In the genomic region with DNA sequence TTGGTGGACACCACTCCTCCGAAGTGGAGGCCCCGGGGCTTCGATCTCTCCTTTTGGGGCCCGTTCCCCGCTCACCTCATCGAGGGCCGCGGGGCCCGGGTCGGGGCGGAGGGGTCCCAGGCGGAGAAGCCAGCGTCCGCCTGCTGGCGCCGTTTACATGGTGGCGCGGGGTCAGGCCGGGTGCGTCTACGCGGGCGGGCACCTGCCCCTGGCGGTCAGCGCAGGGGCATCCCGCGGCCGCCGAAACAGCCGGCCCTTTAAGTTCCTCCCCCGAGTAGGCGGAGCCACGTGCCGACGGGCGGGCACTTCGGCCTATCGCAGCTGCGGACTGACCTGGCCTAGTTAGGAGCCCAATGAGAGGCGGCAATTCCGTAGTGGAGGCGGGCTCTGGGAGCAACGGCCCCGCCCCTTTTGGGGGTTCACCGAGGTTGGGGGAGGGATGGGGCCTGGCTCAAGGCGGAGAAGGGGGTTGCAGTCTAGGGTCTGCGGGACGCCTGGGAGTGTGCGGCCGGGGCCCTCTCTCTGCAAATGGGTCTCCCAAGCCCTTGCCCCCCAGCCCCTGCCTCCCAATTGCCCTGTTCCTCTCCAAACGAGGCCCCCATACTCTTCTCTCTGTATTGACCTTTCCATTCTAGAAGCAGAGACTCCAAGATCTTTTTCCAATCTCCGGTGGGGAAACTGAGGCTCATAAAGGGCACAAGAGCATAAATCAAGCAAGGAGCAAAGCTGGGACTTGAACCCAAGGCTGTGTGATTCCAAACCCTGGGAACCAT, we compare ENCODE assay signal across 1 cellular context.
A peak's percentile ranks its signal among the peaks of the same experiment; 100 is the strongest.
TF ChIP-seq lines count a peak whose summit lies in the region.

A gene with protein sequence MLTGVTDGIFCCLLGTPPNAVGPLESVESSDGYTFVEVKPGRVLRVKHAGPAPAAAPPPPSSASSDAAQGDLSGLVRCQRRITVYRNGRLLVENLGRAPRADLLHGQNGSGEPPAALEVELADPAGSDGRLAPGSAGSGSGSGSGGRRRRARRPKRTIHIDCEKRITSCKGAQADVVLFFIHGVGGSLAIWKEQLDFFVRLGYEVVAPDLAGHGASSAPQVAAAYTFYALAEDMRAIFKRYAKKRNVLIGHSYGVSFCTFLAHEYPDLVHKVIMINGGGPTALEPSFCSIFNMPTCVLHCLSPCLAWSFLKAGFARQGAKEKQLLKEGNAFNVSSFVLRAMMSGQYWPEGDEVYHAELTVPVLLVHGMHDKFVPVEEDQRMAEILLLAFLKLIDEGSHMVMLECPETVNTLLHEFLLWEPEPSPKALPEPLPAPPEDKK (minus strand): TSS at position 259 of the 773 bp plus-strand sequence. CDS start 1,809 bp downstream, outside the sequence.

TF ChIP-seq in K562, 482 proteins besides CTCF, POLR2A, EP300 and RAD21 (continued from another document and continues in another):
- TF ChIP-seq, protein P1, sequence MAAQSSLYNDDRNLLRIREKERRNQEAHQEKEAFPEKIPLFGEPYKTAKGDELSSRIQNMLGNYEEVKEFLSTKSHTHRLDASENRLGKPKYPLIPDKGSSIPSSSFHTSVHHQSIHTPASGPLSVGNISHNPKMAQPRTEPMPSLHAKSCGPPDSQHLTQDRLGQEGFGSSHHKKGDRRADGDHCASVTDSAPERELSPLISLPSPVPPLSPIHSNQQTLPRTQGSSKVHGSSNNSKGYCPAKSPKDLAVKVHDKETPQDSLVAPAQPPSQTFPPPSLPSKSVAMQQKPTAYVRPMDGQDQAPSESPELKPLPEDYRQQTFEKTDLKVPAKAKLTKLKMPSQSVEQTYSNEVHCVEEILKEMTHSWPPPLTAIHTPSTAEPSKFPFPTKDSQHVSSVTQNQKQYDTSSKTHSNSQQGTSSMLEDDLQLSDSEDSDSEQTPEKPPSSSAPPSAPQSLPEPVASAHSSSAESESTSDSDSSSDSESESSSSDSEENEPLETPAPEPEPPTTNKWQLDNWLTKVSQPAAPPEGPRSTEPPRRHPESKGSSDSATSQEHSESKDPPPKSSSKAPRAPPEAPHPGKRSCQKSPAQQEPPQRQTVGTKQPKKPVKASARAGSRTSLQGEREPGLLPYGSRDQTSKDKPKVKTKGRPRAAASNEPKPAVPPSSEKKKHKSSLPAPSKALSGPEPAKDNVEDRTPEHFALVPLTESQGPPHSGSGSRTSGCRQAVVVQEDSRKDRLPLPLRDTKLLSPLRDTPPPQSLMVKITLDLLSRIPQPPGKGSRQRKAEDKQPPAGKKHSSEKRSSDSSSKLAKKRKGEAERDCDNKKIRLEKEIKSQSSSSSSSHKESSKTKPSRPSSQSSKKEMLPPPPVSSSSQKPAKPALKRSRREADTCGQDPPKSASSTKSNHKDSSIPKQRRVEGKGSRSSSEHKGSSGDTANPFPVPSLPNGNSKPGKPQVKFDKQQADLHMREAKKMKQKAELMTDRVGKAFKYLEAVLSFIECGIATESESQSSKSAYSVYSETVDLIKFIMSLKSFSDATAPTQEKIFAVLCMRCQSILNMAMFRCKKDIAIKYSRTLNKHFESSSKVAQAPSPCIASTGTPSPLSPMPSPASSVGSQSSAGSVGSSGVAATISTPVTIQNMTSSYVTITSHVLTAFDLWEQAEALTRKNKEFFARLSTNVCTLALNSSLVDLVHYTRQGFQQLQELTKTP (IDR thresholded peaks at IDR 0.05; ENCODE audit: low read depth in 1 of 2, partially characterized antibody in 2 of 2), result no peak
- TF ChIP-seq, protein P2, sequence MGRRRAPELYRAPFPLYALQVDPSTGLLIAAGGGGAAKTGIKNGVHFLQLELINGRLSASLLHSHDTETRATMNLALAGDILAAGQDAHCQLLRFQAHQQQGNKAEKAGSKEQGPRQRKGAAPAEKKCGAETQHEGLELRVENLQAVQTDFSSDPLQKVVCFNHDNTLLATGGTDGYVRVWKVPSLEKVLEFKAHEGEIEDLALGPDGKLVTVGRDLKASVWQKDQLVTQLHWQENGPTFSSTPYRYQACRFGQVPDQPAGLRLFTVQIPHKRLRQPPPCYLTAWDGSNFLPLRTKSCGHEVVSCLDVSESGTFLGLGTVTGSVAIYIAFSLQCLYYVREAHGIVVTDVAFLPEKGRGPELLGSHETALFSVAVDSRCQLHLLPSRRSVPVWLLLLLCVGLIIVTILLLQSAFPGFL (CRISPR knock-in tag; IDR thresholded peaks at IDR 0.05), result no peak
- TF ChIP-seq ZBTB17 (CRISPR knock-in tag; IDR thresholded peaks at IDR 0.05), result no peak
- TF ChIP-seq, protein P3, sequence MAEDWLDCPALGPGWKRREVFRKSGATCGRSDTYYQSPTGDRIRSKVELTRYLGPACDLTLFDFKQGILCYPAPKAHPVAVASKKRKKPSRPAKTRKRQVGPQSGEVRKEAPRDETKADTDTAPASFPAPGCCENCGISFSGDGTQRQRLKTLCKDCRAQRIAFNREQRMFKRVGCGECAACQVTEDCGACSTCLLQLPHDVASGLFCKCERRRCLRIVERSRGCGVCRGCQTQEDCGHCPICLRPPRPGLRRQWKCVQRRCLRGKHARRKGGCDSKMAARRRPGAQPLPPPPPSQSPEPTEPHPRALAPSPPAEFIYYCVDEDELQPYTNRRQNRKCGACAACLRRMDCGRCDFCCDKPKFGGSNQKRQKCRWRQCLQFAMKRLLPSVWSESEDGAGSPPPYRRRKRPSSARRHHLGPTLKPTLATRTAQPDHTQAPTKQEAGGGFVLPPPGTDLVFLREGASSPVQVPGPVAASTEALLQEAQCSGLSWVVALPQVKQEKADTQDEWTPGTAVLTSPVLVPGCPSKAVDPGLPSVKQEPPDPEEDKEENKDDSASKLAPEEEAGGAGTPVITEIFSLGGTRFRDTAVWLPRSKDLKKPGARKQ (CRISPR knock-in tag; IDR thresholded peaks at IDR 0.05), result no peak
- TF ChIP-seq, protein P4, sequence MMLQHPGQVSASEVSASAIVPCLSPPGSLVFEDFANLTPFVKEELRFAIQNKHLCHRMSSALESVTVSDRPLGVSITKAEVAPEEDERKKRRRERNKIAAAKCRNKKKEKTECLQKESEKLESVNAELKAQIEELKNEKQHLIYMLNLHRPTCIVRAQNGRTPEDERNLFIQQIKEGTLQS (IDR thresholded peaks at IDR 0.05), result no peak
- TF ChIP-seq, protein P4 (CRISPR knock-in tag; conservative IDR thresholded peaks at IDR 0.05), result no peak
- TF ChIP-seq, protein P5, sequence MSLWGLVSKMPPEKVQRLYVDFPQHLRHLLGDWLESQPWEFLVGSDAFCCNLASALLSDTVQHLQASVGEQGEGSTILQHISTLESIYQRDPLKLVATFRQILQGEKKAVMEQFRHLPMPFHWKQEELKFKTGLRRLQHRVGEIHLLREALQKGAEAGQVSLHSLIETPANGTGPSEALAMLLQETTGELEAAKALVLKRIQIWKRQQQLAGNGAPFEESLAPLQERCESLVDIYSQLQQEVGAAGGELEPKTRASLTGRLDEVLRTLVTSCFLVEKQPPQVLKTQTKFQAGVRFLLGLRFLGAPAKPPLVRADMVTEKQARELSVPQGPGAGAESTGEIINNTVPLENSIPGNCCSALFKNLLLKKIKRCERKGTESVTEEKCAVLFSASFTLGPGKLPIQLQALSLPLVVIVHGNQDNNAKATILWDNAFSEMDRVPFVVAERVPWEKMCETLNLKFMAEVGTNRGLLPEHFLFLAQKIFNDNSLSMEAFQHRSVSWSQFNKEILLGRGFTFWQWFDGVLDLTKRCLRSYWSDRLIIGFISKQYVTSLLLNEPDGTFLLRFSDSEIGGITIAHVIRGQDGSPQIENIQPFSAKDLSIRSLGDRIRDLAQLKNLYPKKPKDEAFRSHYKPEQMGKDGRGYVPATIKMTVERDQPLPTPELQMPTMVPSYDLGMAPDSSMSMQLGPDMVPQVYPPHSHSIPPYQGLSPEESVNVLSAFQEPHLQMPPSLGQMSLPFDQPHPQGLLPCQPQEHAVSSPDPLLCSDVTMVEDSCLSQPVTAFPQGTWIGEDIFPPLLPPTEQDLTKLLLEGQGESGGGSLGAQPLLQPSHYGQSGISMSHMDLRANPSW (CRISPR knock-in tag; IDR thresholded peaks at IDR 0.05), result 0 out of 2 replicates have a peak, but pooled peaks have one; percentile 35
- no peak for TF ChIP-seq CHCHD3 (CRISPR knock-in tag; IDR thresholded peaks at IDR 0.05)
- TF ChIP-seq HDAC3 (IDR thresholded peaks at IDR 0.05; ENCODE audit: borderline replicate concordance, partially characterized antibody), result no peak
- peak; percentile 37 for TF ChIP-seq RBBP5 (IDR thresholded peaks at IDR 0.05; ENCODE audit: borderline replicate concordance, insufficient read depth, low read length, poor library complexity, severe bottlenecking)
- TF ChIP-seq LCOR (CRISPR knock-in tag; IDR thresholded peaks at IDR 0.05), result 0 out of 2 replicates have a peak, but pooled peaks have one; percentile 45
- TF ChIP-seq, protein P6, sequence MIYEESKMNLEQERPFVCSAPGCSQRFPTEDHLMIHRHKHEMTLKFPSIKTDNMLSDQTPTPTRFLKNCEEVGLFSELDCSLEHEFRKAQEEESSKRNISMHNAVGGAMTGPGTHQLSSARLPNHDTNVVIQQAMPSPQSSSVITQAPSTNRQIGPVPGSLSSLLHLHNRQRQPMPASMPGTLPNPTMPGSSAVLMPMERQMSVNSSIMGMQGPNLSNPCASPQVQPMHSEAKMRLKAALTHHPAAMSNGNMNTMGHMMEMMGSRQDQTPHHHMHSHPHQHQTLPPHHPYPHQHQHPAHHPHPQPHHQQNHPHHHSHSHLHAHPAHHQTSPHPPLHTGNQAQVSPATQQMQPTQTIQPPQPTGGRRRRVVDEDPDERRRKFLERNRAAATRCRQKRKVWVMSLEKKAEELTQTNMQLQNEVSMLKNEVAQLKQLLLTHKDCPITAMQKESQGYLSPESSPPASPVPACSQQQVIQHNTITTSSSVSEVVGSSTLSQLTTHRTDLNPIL (CRISPR knock-in tag; IDR thresholded peaks at IDR 0.05), result no peak
- no peak for TF ChIP-seq POLR3A (IDR thresholded peaks at IDR 0.05; ENCODE audit: borderline replicate concordance, extremely low read depth, insufficient read depth, insufficient read length)
- peak; percentile 33; the same call in 1 of the 2 replicates for TF ChIP-seq JUND (IDR thresholded peaks at IDR 0.05; ENCODE audit: borderline replicate concordance, low read depth, low read length)
- no peak for TF ChIP-seq JUND (tag; IDR thresholded peaks at IDR 0.05; ENCODE audit: borderline replicate concordance, low read depth, low read length)
- no peak for TF ChIP-seq BMI1 (IDR thresholded peaks at IDR 0.05; ENCODE audit: low read length)
- TF ChIP-seq GABPB1 (CRISPR knock-in tag; IDR thresholded peaks at IDR 0.05), result peak; percentile 81
- TF ChIP-seq TAF1 (IDR thresholded peaks at IDR 0.05; ENCODE audit: control insufficient read depth, extremely low read depth, insufficient read depth, low read length, severe bottlenecking), result no peak
- TF ChIP-seq, protein P7, sequence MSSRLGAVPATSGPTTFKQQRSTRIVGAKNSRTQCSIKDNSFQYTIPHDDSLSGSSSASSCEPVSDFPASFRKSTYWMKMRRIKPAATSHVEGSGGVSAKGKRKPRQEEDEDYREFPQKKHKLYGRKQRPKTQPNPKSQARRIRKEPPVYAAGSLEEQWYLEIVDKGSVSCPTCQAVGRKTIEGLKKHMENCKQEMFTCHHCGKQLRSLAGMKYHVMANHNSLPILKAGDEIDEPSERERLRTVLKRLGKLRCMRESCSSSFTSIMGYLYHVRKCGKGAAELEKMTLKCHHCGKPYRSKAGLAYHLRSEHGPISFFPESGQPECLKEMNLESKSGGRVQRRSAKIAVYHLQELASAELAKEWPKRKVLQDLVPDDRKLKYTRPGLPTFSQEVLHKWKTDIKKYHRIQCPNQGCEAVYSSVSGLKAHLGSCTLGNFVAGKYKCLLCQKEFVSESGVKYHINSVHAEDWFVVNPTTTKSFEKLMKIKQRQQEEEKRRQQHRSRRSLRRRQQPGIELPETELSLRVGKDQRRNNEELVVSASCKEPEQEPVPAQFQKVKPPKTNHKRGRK (tag; IDR thresholded peaks at IDR 0.05), result no peak
- TF ChIP-seq ZNF316 (IDR thresholded peaks at IDR 0.05), result no peak
- no peak for TF ChIP-seq TSC22D4 (tag; IDR thresholded peaks at IDR 0.05)
- TF ChIP-seq ETV1 (tag; conservative IDR thresholded peaks at IDR 0.05; ENCODE audit: low read depth), result no peak
- no peak for TF ChIP-seq ZEB2 (IDR thresholded peaks at IDR 0.05)
- TF ChIP-seq MBD2 (IDR thresholded peaks at IDR 0.05; ENCODE audit: borderline replicate concordance, low read depth), result peak; percentile 94
- TF ChIP-seq, protein P8, sequence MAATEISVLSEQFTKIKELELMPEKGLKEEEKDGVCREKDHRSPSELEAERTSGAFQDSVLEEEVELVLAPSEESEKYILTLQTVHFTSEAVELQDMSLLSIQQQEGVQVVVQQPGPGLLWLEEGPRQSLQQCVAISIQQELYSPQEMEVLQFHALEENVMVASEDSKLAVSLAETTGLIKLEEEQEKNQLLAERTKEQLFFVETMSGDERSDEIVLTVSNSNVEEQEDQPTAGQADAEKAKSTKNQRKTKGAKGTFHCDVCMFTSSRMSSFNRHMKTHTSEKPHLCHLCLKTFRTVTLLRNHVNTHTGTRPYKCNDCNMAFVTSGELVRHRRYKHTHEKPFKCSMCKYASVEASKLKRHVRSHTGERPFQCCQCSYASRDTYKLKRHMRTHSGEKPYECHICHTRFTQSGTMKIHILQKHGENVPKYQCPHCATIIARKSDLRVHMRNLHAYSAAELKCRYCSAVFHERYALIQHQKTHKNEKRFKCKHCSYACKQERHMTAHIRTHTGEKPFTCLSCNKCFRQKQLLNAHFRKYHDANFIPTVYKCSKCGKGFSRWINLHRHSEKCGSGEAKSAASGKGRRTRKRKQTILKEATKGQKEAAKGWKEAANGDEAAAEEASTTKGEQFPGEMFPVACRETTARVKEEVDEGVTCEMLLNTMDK (IDR thresholded peaks at IDR 0.05; ENCODE audit: borderline replicate concordance, insufficient read depth, low read depth, low read length, poor library complexity, severe bottlenecking), result peak; percentile 85
- TF ChIP-seq ZZZ3 (IDR thresholded peaks at IDR 0.05), result no peak
- TF ChIP-seq FOXJ3 (CRISPR knock-in tag; IDR thresholded peaks at IDR 0.05), result no peak
- TF ChIP-seq DACH1 (IDR thresholded peaks at IDR 0.05; ENCODE audit: partially characterized antibody), result no peak
- TF ChIP-seq, protein P9, sequence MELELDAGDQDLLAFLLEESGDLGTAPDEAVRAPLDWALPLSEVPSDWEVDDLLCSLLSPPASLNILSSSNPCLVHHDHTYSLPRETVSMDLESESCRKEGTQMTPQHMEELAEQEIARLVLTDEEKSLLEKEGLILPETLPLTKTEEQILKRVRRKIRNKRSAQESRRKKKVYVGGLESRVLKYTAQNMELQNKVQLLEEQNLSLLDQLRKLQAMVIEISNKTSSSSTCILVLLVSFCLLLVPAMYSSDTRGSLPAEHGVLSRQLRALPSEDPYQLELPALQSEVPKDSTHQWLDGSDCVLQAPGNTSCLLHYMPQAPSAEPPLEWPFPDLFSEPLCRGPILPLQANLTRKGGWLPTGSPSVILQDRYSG (tag; conservative IDR thresholded peaks at IDR 0.05; ENCODE audit: low read depth), result no peak
- TF ChIP-seq HOXB6 (CRISPR knock-in tag; IDR thresholded peaks at IDR 0.05; ENCODE audit: borderline replicate concordance), result no peak
- TF ChIP-seq MCM2 (IDR thresholded peaks at IDR 0.05; ENCODE audit: low read depth), result no peak
- peak; percentile 27; the same call in 1 of the 2 replicates for TF ChIP-seq MXI1 (IDR thresholded peaks at IDR 0.05; ENCODE audit: low read depth, low read length)
- no peak for TF ChIP-seq NBN (IDR thresholded peaks at IDR 0.05; ENCODE audit: low read depth)
- peak; percentile 83; the same call in 1 of the 2 replicates for TF ChIP-seq KDM2B (CRISPR knock-in tag; IDR thresholded peaks at IDR 0.05)
- TF ChIP-seq ZNF75A (CRISPR knock-in tag; IDR thresholded peaks at IDR 0.05), result no peak
- TF ChIP-seq ZNF561 (CRISPR knock-in tag; conservative IDR thresholded peaks at IDR 0.05), result no peak
